ENCODE assay signal across 8 cellular contexts in the genomic region with DNA sequence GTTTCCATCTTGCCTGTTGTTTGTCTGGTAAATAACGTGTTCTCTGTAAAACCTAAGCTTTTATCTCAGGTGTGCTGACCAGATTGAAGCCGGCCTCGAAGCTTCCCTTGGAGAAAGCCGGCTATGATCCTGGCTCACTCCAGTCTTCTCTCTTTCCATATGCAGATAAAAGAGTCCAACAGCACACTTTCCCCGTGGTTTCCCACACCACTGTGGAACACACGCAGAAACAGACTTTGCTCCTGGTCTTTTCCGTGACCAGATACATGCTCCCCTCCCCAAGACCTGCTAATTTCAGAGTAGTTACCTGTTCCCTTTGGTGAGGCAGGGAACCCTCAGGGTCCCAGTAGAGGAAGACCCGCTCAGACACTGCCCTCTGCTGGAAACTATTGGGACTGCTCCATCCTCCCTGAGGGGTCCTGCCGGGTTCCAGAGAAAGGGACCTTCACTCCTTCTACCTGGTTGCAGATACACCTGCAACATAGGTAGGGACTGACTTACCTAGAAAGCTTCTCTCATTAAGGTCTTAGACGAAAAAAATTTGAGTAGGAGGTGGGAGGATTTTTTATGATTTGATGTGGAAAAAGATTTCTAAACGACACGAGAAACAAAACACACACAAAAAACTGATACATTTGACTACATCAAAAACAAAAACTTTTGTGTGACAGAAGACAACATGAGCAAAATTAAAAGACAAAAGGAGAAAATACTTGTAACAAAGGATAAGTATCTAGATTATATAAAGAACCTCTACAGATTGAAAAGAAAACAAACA.
A peak's percentile ranks its signal among the peaks of the same experiment; 100 is the strongest.
DNase-seq lines count a peak whose midpoint lies in the region; ATAC-seq and TF ChIP-seq lines count a peak whose summit lies in the region.

No MANE protein-coding gene starts in this region.

- no TSS peak for BruUV-seq in MCF 10A (replicated peaks; lab: Mats Ljungman, UMichigan)

- peaks cover 15% of the 10 kb centered on the region for H3K4me1 Mint-ChIP-seq in MCF 10A (ENCODE audit: insufficient read depth, unreplicated experiment)

- in situ Hi-C loops in KBM-7 (cut with MboI; ENCODE audit: low pct_unique_long_range_greater_than_20kb, low sequenced_read_pairs) = loop anchor here (25.0 kb wide), 1 partner anchor 908 kb away; no protein-coding TSS in a partner anchor

- DNase-seq in NCI-H2029 (lab: John Stamatoyannopoulos, UW) (peak; percentile 23), NCI-H2029 treated with DMSO at 0.1 percent for 48 hours (lab: John Stamatoyannopoulos, UW) (no peak), KBM-7 (peak; percentile 49), UCSD-AML1 (lab: John Stamatoyannopoulos, UW; ENCODE audit: unreplicated experiment) (peak; percentile 41), MCF 10A (ENCODE audit: unreplicated experiment) (peak; percentile 62), left lobe of liver (ENCODE audit: low spot score) (no peak)
- peak; percentile 53 for DNase-seq in stimulated activated CD8-positive, alpha-beta memory T cell treated with anti-CD3 and anti-CD28 coated beads, Interleukin-15, amount 100 ng/mL, for 24 hours (ENCODE audit: low read depth)

- intact Hi-C loops in MCF 10A (cut with micrococcal nuclease) = loop anchor here (1.0 to 10.0 kb wide), 4 partner anchors 108 to 906 kb away; no protein-coding TSS in a partner anchor

- peak; percentile 61 for ATAC-seq in left lobe of liver
- no peak for ATAC-seq in HG02798 (IDR thresholded peaks at IDR 0.05; ENCODE audit: poor library complexity, unreplicated experiment)

- H3K36me3 Mint-ChIP-seq in MCF 10A (ENCODE audit: insufficient read depth, unreplicated experiment) = no peaks in the 10 kb centered on the region

- H3K27ac Mint-ChIP-seq in MCF 10A (ENCODE audit: low read depth, unreplicated experiment) = no peak overlapping the region

- POLR2A ChIA-PET in MCF 10A (lab: Yijun Ruan, JAX) = interaction anchor here (0.7 kb wide), 1 partner anchor 82 kb away, joined by 3 read pairs; no protein-coding TSS in a partner anchor

- peaks cover 25% of the 10 kb centered on the region for H3K27me3 Mint-ChIP-seq in MCF 10A (ENCODE audit: insufficient read depth, unreplicated experiment)

- TF ChIP-seq CTCF in MCF 10A (IDR thresholded peaks at IDR 0.05; ENCODE audit: unreplicated experiment) = peak; percentile 84

- CTCF ChIA-PET in MCF 10A (lab: Yijun Ruan, JAX) = interaction anchor here (0.6 to 2.7 kb wide), 18 partner anchors 8 to 909 kb away, joined by 3 to 17 read pairs (median 3); no protein-coding TSS in a partner anchor

- no peaks in the 10 kb centered on the region for H3K9me3 Mint-ChIP-seq in MCF 10A (ENCODE audit: unreplicated experiment)

- H3K4me3 Mint-ChIP-seq in MCF 10A (ENCODE audit: unreplicated experiment) = no peak overlapping the region

Comparison
In these comparisons a context has a peak if more than half of its experiments do, and no peak if none do; other contexts are left out.
1. DNase-seq: peak in NCI-H2029 (single experiment), KBM-7 (single experiment), UCSD-AML1 (single experiment), MCF 10A (single experiment) and stimulated activated CD8-positive, alpha-beta memory T cell treated with anti-CD3 and anti-CD28 coated beads, Interleukin-15, amount 100 ng/mL, for 24 hours (single experiment); none in NCI-H2029 treated with DMSO at 0.1 percent for 48 hours (single experiment) and left lobe of liver (single experiment).